ENCODE assay signal across 34 cellular contexts in the genomic region with DNA sequence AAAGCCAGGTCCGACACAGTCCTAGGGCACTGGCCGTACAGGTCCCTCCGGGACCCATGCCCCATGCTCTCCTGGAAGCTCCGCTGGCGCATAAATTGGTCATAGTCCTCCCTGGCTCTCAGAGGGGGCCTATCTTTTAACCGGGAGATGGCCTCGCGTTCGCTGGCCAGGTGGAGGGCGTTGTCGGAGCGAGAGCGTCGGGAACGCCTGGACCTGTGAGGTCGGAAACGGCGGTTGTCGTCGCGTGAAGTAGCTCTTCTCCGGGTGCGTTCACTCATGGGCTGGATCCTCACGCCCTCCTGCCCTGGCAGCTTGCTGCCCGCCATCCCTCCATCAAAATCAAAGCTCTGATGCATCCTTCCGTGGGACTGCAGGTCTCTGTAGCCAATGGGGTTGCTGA.
"Had no signal": no experiment of that assay in that cellular context is flagged by ENCODE, and none has a peak within 500 bp of the region (broad histone marks: within the 10 kb centered on the region; RNA-seq: fewer than 3 reads in every experiment).

No MANE protein-coding gene starts in this region.

- DNase-seq: Kasumi-1, MG63, MM.1S, NCI-H1048, NCI-H1092, NCI-H1092 treated with DMSO at 0.1 percent for 48 hours, NCI-H1105, NCI-H1105 treated with DMSO at 0.1 percent for 48 hours, NCI-H1417, NCI-H1417 treated with DMSO at 0.1 percent for 48 hours, NCI-H1436, NCI-H1436 treated with DMSO at 0.1 percent for 48 hours, NCI-H146, NCI-H1694, NCI-H1694 treated with DMSO at 0.1 percent for 48 hours, NCI-H187, NCI-H187 treated with DMSO at 0.1 percent for 48 hours, NCI-H1930, NCI-H2029, NCI-H2029 treated with DMSO at 0.1 percent for 48 hours, NCI-H2081, NCI-H2081 treated with DMSO at 0.1 percent for 48 hours, NCI-H2107, NCI-H2171, NCI-H2171 treated with DMSO at 0.1 percent for 48 hours, NCI-H2227 treated with DMSO at 0.1 percent for 48 hours, NCI-H226, NCI-H345, NCI-H446, NCI-H446 treated with DMSO at 0.1 percent for 48 hours, NCI-H510A, NCI-H510A treated with DMSO at 0.1 percent for 48 hours, NCI-H524, NCI-H524 treated with DMSO at 0.1 percent for 48 hours had no signal

- H3K27me3 ChIP-seq: MG63 had no signal

- H3K36me3 ChIP-seq: MG63 had no signal

- H3K9me3 ChIP-seq: MG63 had no signal

- H3K4me3 ChIP-seq: MG63 had no signal
